ENCODE assay signal across 8 cellular contexts in the genomic region with DNA sequence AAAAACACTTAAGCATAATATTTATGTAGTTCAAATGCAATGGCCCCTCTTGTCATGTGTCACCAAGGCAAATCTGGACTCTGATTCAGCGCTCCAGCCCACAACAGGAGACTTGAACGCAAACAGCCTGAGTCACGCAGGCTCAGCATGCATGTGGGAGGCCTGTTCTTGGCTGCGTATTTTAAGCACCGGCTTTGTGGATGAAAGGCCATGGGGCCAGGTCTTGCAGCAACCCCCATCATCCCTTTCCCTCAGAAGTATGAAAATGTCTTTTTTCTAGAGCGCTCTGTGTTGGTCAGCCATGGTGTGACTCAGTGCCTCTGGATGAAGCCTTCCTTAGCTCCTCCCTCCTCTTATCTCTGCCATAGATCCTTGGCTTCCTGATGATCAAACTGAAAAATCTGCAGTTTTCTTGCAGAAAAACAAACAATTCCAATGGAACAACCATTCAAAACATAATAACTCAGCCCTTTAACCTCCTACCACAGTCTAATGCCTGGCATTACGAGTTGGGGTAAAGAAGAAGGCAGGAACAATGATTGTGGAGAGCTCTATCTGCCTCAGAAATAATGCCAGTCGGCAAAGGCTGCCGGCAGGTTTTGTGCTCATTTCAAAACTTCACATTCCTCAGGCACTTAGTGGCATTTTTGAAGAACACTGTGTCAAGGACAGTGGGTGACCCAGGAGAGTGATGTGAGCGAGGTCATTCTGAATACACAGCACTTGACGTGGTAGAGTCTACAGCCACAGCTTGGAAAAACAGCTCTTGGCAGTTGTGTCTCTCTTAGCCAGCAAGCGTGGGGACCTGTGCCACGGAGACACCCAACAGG.
DNase-seq lines count a peak whose midpoint lies in the region; ATAC-seq and TF ChIP-seq lines count a peak whose summit lies in the region.

No MANE protein-coding gene starts in this region.

- ATAC-seq in GM21717 (IDR thresholded peaks at IDR 0.05; ENCODE audit: unreplicated experiment) = no peak

- DNase-seq in H4 (ENCODE audit: low spot score) (peak; percentile 99), SIG-M5 treated with dmso at 0.1 percent for 504 hours (lab: John Stamatoyannopoulos, UW; ENCODE audit: unreplicated experiment) (peak; percentile 89), epidermal melanocyte (ENCODE audit: insufficient read length, low spot score) (peak; percentile 69), pons (ENCODE audit: low spot score) (peak; percentile 14), NCI-H1417 treated with DMSO at 0.1 percent for 48 hours (lab: John Stamatoyannopoulos, UW) (no peak), NCI-H146 (lab: John Stamatoyannopoulos, UW) (no peak), GM20000 (ENCODE audit: low spot score) (no peak)

- no peak for TF ChIP-seq CTCF in GM20000 (IDR thresholded peaks at IDR 0.05; ENCODE audit: extremely low read depth, missing control alignments)

Comparison
In these comparisons a context has a peak if more than half of its experiments do, and no peak if none do; other contexts are left out.
1. DNase-seq: peak in H4 (single experiment), SIG-M5 treated with dmso at 0.1 percent for 504 hours (single experiment), epidermal melanocyte (single experiment) and pons (single experiment); none in NCI-H1417 treated with DMSO at 0.1 percent for 48 hours (single experiment), NCI-H146 (single experiment) and GM20000 (single experiment).